ENCODE assay signal across 12 cellular contexts in genomic region chr2:27378096-27378808, GRCh38. TPM values are rescaled to one million over a fixed set of nuclear protein-coding genes. Genes with fewer than 3 reads are reported as not detected.
DNase-seq lines count a peak whose midpoint lies in the region; ATAC-seq, FAIRE-seq and TF ChIP-seq lines count a peak whose summit lies in the region.
"Had no signal": no experiment of that assay in that cellular context is flagged by ENCODE, and none has a peak within 500 bp of the region (broad histone marks: within the 10 kb centered on the region; RNA-seq: fewer than 3 reads in every experiment).

No MANE protein-coding gene starts in this region.

- H4K5ac ChIP-seq in H9 (ENCODE audit: insufficient read length, low read depth, low read length) = no peak overlapping the region

- no peak overlapping the region for H3K23ac ChIP-seq in H9 (ENCODE audit: insufficient read length, low read depth, low read length)
- H3K23ac ChIP-seq in mesenchymal stem cell (ENCODE audit: low read length in 2 of 2) = no peak overlapping the region

- peaks cover 19 to 27% of the 10 kb centered on the region in 2 experiments for H3K4me1 Mint-ChIP-seq in H9
- H3K4me1 Mint-ChIP-seq in activated naive CD8-positive, alpha-beta T cell (ENCODE audit: low read depth) = peaks cover 21% of the 10 kb centered on the region

- H3K4me1 ChIP-seq in H9 (ENCODE audit: insufficient read depth, low read length) (no peaks in the 10 kb centered on the region), mesenchymal stem cell (ENCODE audit: control insufficient read depth, insufficient read depth, low read depth, low read length) (peaks cover 23% of the 10 kb centered on the region), esophagus muscularis mucosa (peaks cover 19 to 53% (median 29%) of the 10 kb centered on the region in 4 donors)

- H4K91ac ChIP-seq in H9 (ENCODE audit: insufficient read length, low read depth, low read length) (no peak overlapping the region), mesenchymal stem cell (ENCODE audit: low read length) (peak overlapping the region; percentile 71)

- no peak overlapping the region for H3T11ph ChIP-seq in H9 (ENCODE audit: low read length)

- intact Hi-C loops in esophagus muscularis mucosa (cut with DNase I) = loop anchor here (10.0 kb wide), 1 partner anchor 163 kb away; the partner anchor contains the start of genes ATRAID, CAD and SLC5A6

- no peak overlapping the region for H2AFZ ChIP-seq in H9 (ENCODE audit: low read length)
- no peak overlapping the region for H2AFZ ChIP-seq in mesenchymal stem cell (ENCODE audit: low read depth, low read length)

- H3K36me3 ChIP-seq in mesenchymal stem cell (ENCODE audit: control insufficient read depth in 1 of 2, insufficient read depth in 2 of 2, low read depth in 1 of 2, low read length in 2 of 2) (peaks cover 74% of the 10 kb centered on the region in 2 experiments), esophagus muscularis mucosa (peaks cover 50 to 75% (median 73%) of the 10 kb centered on the region in 4 donors)

- no CpG with 5 or more reads among the region's 29 CpGs for WGBS in H9 (ENCODE audit: extremely low coverage, insufficient read length, low lambda C conversion rate)
- WGBS in mesenchymal stem cell = 94% methylated on average over 29 of the region's 29 CpGs
- WGBS in esophagus muscularis mucosa = 79% methylated on average over 10 of the region's 29 CpGs

- H2BK15ac ChIP-seq in H9 (ENCODE audit: low read depth, low read length) (no peak overlapping the region), mesenchymal stem cell (ENCODE audit: low read depth, poor library complexity, severe bottlenecking) (no peak overlapping the region)

- H3K4me2 ChIP-seq in H9 (ENCODE audit: insufficient read depth, insufficient read length, low read length) (no peak overlapping the region), mesenchymal stem cell (ENCODE audit: low read length, poor library complexity, severe bottlenecking) (no peak overlapping the region)
- H3K4me2 ChIP-seq: KMS-11 had no signal

- no peak overlapping the region for H3K4ac ChIP-seq in H9 (ENCODE audit: low read depth, low read length)
- H3K4ac ChIP-seq in mesenchymal stem cell (ENCODE audit: low read depth in 1 of 2, low read length in 2 of 2) = no peak overlapping the region

- H2AK5ac ChIP-seq in H9 (ENCODE audit: insufficient read length, low read length) (no peak overlapping the region), mesenchymal stem cell (ENCODE audit: low read length, severe bottlenecking) (no peak overlapping the region)

- ATAC-seq in esophagus mucosa (no peak), HG02973 (IDR thresholded peaks at IDR 0.05; ENCODE audit: unreplicated experiment) (no peak)

- H2BK20ac ChIP-seq in H9 (ENCODE audit: low read depth, low read length, poor library complexity, severe bottlenecking) = no peak overlapping the region

- H3K9me3 Mint-ChIP-seq in H9 = no peaks in the 10 kb centered on the region
- H3K9me3 Mint-ChIP-seq in activated naive CD8-positive, alpha-beta T cell (ENCODE audit: low read depth) = no peaks in the 10 kb centered on the region
- H3K9me3 Mint-ChIP-seq: activated B cell treated with CpG ODN at 0.5 μM for 24 hours had no signal

- no peak overlapping the region for H2BK120ac ChIP-seq in H9 (ENCODE audit: low read depth, low read length, poor library complexity, severe bottlenecking)
- no peak overlapping the region for H2BK120ac ChIP-seq in mesenchymal stem cell (ENCODE audit: low read depth, low read length)

- H2BK12ac ChIP-seq in H9 (ENCODE audit: insufficient read length, low read depth, low read length) (no peak overlapping the region), mesenchymal stem cell (ENCODE audit: low read length in 2 of 2) (no peak overlapping the region)

- TF ChIP-seq POLR2A in esophagus muscularis mucosa (IDR thresholded peaks at IDR 0.05; ENCODE audit: low read depth) = no peak

- TF ChIP-seq EP300 in esophagus muscularis mucosa (IDR thresholded peaks at IDR 0.05) = no peak

- no peak; the same call in 1 of the 2 replicates for TF ChIP-seq CTCF in C4-2B (conservative IDR thresholded peaks at IDR 0.05)
- TF ChIP-seq CTCF in H9 (conservative IDR thresholded peaks at IDR 0.05) = peak; percentile 26; the same call in 2 of the 3 replicates
- peak in 1 of 3 experiments; percentile 4 for TF ChIP-seq CTCF in esophagus muscularis mucosa (IDR thresholded peaks at IDR 0.05)

- H3K18ac ChIP-seq in H9 (ENCODE audit: insufficient read length, low read depth, low read length) (no peak overlapping the region), mesenchymal stem cell (ENCODE audit: low read depth in 1 of 2, low read length in 2 of 2) (no peak overlapping the region)

- H3K4me3 ChIP-seq in mesenchymal stem cell (ENCODE audit: insufficient read depth in 1 of 2, low read depth in 1 of 2, low read length in 2 of 2) = no peak overlapping the region
- no peak overlapping the region for H3K4me3 ChIP-seq in esophagus muscularis mucosa
- H3K4me3 ChIP-seq: prostate gland, thoracic aorta had no signal

- H3K79me2 ChIP-seq in H9 (ENCODE audit: insufficient read depth, low read length) = no peaks in the 10 kb centered on the region

- H3K36me3 Mint-ChIP-seq in H9 (ENCODE audit: insufficient read depth in 1 of 3, low read depth in 3 of 3) = peaks cover 42 to 91% (median 76%) of the 10 kb centered on the region in 3 experiments; a peak in 6 of 7 replicates
- H3K36me3 Mint-ChIP-seq in activated naive CD8-positive, alpha-beta T cell = no peaks in the 10 kb centered on the region

- DNase-seq in H9 (peak; percentile 35), mesenchymal stem cell (no peak), esophagus muscularis mucosa (ENCODE audit: extremely low spot score) (no peak), frontal cortex (ENCODE audit: low spot score in 2 of 2) (no peak)
- DNase-seq: activated B cell treated with CpG ODN at 0.5 μM for 24 hours had no signal

- no peak for FAIRE-seq in frontal cortex (lab: Jason Lieb, UNC)

- H3K27me3 Mint-ChIP-seq in H9 (ENCODE audit: low read depth) = peaks cover 1% of the 10 kb centered on the region; the same call in 1 of the 2 replicates
- H3K27me3 Mint-ChIP-seq in activated naive CD8-positive, alpha-beta T cell = no peaks in the 10 kb centered on the region
- H3K27me3 Mint-ChIP-seq: activated B cell treated with CpG ODN at 0.5 μM for 24 hours had no signal

- no peaks in the 10 kb centered on the region for H4K20me1 ChIP-seq in H9 (ENCODE audit: control insufficient read depth, insufficient read depth, insufficient read length)

- H3K4me3 Mint-ChIP-seq in H9 = peak overlapping the region; percentile 35 to 86; a peak in 2 of 5 replicates
- no peak overlapping the region for H3K4me3 Mint-ChIP-seq in activated naive CD8-positive, alpha-beta T cell

- H3K9ac ChIP-seq in H9 (ENCODE audit: extremely low read depth, insufficient read length, low read length) = no peak overlapping the region
- H3K9ac ChIP-seq in mesenchymal stem cell (ENCODE audit: low read length) = peak overlapping the region; percentile 17
- H3K9ac ChIP-seq: KMS-11 had no signal

- H3K27me3 ChIP-seq in H9 (ENCODE audit: insufficient read depth, low read length) = no peaks in the 10 kb centered on the region
- H3K27me3 ChIP-seq in mesenchymal stem cell (ENCODE audit: control insufficient read depth in 1 of 2, insufficient read depth in 1 of 2, low read length in 2 of 2) = no peaks in the 10 kb centered on the region
- no peaks in the 10 kb centered on the region for H3K27me3 ChIP-seq in esophagus muscularis mucosa

- no peaks in the 10 kb centered on the region for H3K9me3 ChIP-seq in H9 (ENCODE audit: control insufficient read depth, low read depth, low read length)
- H3K9me3 ChIP-seq in mesenchymal stem cell (ENCODE audit: control insufficient read depth, low read length) = no peaks in the 10 kb centered on the region
- H3K9me3 ChIP-seq in esophagus muscularis mucosa = no peaks in the 10 kb centered on the region
- H3K9me3 ChIP-seq: prostate gland, thoracic aorta had no signal

- H3K79me1 ChIP-seq in H9 (ENCODE audit: insufficient read depth, low read depth, low read length, poor library complexity, severe bottlenecking) (no peaks in the 10 kb centered on the region), mesenchymal stem cell (replicated peaks; ENCODE audit: low read length, poor library complexity, severe bottlenecking) (peaks cover 28% of the 10 kb centered on the region)

- H3K27ac Mint-ChIP-seq in H9 = no peak overlapping the region; a peak in 2 of 7 replicates
- peak overlapping the region; percentile 22 for H3K27ac Mint-ChIP-seq in activated naive CD8-positive, alpha-beta T cell

- H3K27ac ChIP-seq in C4-2B (peak overlapping the region; percentile 5; the same call in 1 of the 2 replicates), H9 (ENCODE audit: insufficient read length, low read depth, low read length) (no peak overlapping the region), mesenchymal stem cell (ENCODE audit: low read length, poor library complexity, severe bottlenecking) (no peak overlapping the region), esophagus muscularis mucosa (replicated peaks in 1 of 4) (peak overlapping the region in 2 of 4 donors; percentile 85 to 93)
- H3K27ac ChIP-seq: KMS-11, prostate gland, thoracic aorta had no signal

- H2BK5ac ChIP-seq in H9 (ENCODE audit: insufficient read length, low read length) (no peak overlapping the region), mesenchymal stem cell (ENCODE audit: low read depth, low read length, poor library complexity, severe bottlenecking) (no peak overlapping the region)

- no peak overlapping the region for H4K8ac ChIP-seq in H9 (replicated peaks; ENCODE audit: insufficient read length, low read depth, low read length)
- no peak overlapping the region for H4K8ac ChIP-seq in mesenchymal stem cell (ENCODE audit: low read length)

- H3K23me2 ChIP-seq in H9 (ENCODE audit: insufficient read length, low read depth, low read length, poor library complexity, severe bottlenecking) = peaks cover 12% of the 10 kb centered on the region

- H3K56ac ChIP-seq in H9 (ENCODE audit: insufficient read length, low read depth, low read length) = no peak overlapping the region

- H3K14ac ChIP-seq in H9 (ENCODE audit: insufficient read depth, low read length) (no peak overlapping the region), mesenchymal stem cell (ENCODE audit: low read length in 2 of 2) (no peak overlapping the region)

RNA-seq across cellular contexts. Expression of gene ZNF513, which starts 2.3 kb away (rescaled TPM):
- total RNA-seq in H9 (2021) = 24.8 and 26.5 TPM in 2 replicates
- 16.6 TPM for polyA plus RNA-seq in mesenchymal stem cell (2013, experiment 1 of 2)
- polyA plus RNA-seq in mesenchymal stem cell (2013, experiment 2 of 2) = 15.9 TPM
- total RNA-seq in esophagus mucosa = 11.4 TPM
- total RNA-seq in esophagus muscularis mucosa = 10 to 100 TPM in 3 of 4 donors, 1 to 10 TPM in 1; 8.3 to 14.5 (median 11.4) TPM
- 12.6 TPM for total RNA-seq in frontal cortex

RNA-seq across cellular contexts. Expression of gene SNX17, which starts 7.8 kb away (rescaled TPM):
- total RNA-seq in H9 (2021) (78.1 and 81.1 TPM in 2 replicates), esophagus mucosa (62.1 TPM), esophagus muscularis mucosa (100 to 1,000 TPM in 3 of 4 donors, 10 to 100 TPM in 1; 84.7 to 151 (median 124) TPM), frontal cortex (47.7 TPM)
- polyA plus RNA-seq in mesenchymal stem cell (2013, experiment 1 of 2) = 50.9 TPM
- 50.9 TPM for polyA plus RNA-seq in mesenchymal stem cell (2013, experiment 2 of 2)

RNA-seq across cellular contexts. Expression of gene EIF2B4, which starts 8.1 kb away (rescaled TPM):
- 62.1 and 67.2 TPM in 2 replicates for total RNA-seq in H9 (2021)
- 35.2 TPM for polyA plus RNA-seq in mesenchymal stem cell (2013, experiment 1 of 2)
- 35.1 TPM for polyA plus RNA-seq in mesenchymal stem cell (2013, experiment 2 of 2)
- total RNA-seq in esophagus mucosa = 29.2 TPM
- 10 to 100 TPM; 39.0 to 50.1 (median 44.9) TPM for total RNA-seq in esophagus muscularis mucosa
- total RNA-seq in frontal cortex = 16.7 TPM

RNA-seq across cellular contexts. Expression of gene GTF3C2, which starts 21.7 kb away (rescaled TPM):
- total RNA-seq in H9 (2021) (109 TPM in 2 replicates), esophagus mucosa (50.8 TPM), esophagus muscularis mucosa (10 to 100 TPM; 27.5 to 44.3 (median 31.6) TPM), frontal cortex (37.5 TPM)
- polyA plus RNA-seq in mesenchymal stem cell (2013, experiment 1 of 2) = 28.3 TPM
- 27.3 TPM for polyA plus RNA-seq in mesenchymal stem cell (2013, experiment 2 of 2)

RNA-seq across cellular contexts. Expression of gene PPM1G, which starts 31.1 kb away (rescaled TPM):
- total RNA-seq in H9 (2021) = 146 and 150 TPM in 2 replicates
- polyA plus RNA-seq in mesenchymal stem cell (2013, experiment 1 of 2) = 58.3 TPM
- polyA plus RNA-seq in mesenchymal stem cell (2013, experiment 2 of 2) = 57.0 TPM
- total RNA-seq in esophagus mucosa = 57.3 TPM
- total RNA-seq in esophagus muscularis mucosa = 10 to 100 TPM; 46.1 to 71.8 (median 62.7) TPM
- total RNA-seq in frontal cortex = 72.2 TPM
